ENCODE assay signal across 28 cellular contexts in genomic region chr4:99436976-99437655, GRCh38. TPM values are rescaled to one million over a fixed set of nuclear protein-coding genes. Genes with fewer than 3 reads are reported as not detected.
DNase-seq lines count a peak whose midpoint lies in the region; ATAC-seq and TF ChIP-seq lines count a peak whose summit lies in the region.
"Had no signal": no experiment of that assay in that cellular context is flagged by ENCODE, and none has a peak within 500 bp of the region (broad histone marks: within the 10 kb centered on the region; RNA-seq: fewer than 3 reads in every experiment).

No MANE protein-coding gene starts in this region.

- ATAC-seq in left ventricle myocardium superior: no peak
- no peak for ATAC-seq in GM18873 (IDR thresholded peaks at IDR 0.05; ENCODE audit: low FRiP score, unreplicated experiment)
- ATAC-seq in HG02798 (IDR thresholded peaks at IDR 0.05; ENCODE audit: poor library complexity, unreplicated experiment): no peak
- ATAC-seq: activated naive CD4-positive, alpha-beta T cell treated with anti-CD3 and anti-CD28 coated beads, Interleukin-2, amount 50 U/mL, for 72 hours; gastrocnemius medialis had no signal

- no peaks in the 10 kb centered on the region for H3K4me1 Mint-ChIP-seq in endothelial cell (ENCODE audit: unreplicated experiment)

- TF ChIP-seq EP300 in stomach (IDR thresholded peaks at IDR 0.05): no peak

- no peak for DNase-seq in SK-N-MC (ENCODE audit: low read depth, low spot score)
- DNase-seq in fibroblast of gingiva (ENCODE audit: low read depth): peak; percentile 89
- no peak for DNase-seq in stomach
- DNase-seq in left ventricle myocardium superior: no peak
- no peak for DNase-seq in endothelial cell (ENCODE audit: low spot score)
- DNase-seq: activated CD4-positive, alpha-beta T cell treated with anti-CD3 and anti-CD28 coated beads for 4 hours; amygdala; gastrocnemius medialis; Kasumi-1; kidney glomerular epithelial cell; mesendoderm; NCI-H2081 treated with DMSO at 0.1 percent for 48 hours; NCI-H748 treated with DMSO at 0.1 percent for 48 hours; Peyer's patch; SHP77 treated with DMSO at 0.1 percent for 48 hours; sigmoid colon; stimulated activated CD4-positive, alpha-beta T cell treated with anti-CD3 and anti-CD28 coated beads, Interleukin-4, amount 100 ng/mL, for 1 hour; transverse colon; WERI-Rb-1 had no signal

- H3K9me3 Mint-ChIP-seq in endothelial cell (ENCODE audit: unreplicated experiment): no peaks in the 10 kb centered on the region
- H3K9me3 Mint-ChIP-seq: activated naive CD4-positive, alpha-beta T cell treated with anti-CD3 and anti-CD28 coated beads, Interleukin-2, amount 50 U/mL, for 72 hours; activated T-helper 2 cell treated with anti-CD3 and anti-CD28 coated beads, Interferon-gamma antibody, Interleukin-2, Interleukin-4, amounts not matched to agents 10 μg/mL and 5 μg/mL and 100 μg/mL, durations not matched to agents 14 hours and 24 hours and 36 hours had no signal

- no peak for TF ChIP-seq CTCF in liver (IDR thresholded peaks at IDR 0.05; ENCODE audit: low read depth, low read length, missing input control)
- no peak for TF ChIP-seq CTCF in stomach (IDR thresholded peaks at IDR 0.05)
- no peak for TF ChIP-seq CTCF in endothelial cell (IDR thresholded peaks at IDR 0.05; ENCODE audit: unreplicated experiment)

- no peaks in the 10 kb centered on the region for H3K36me3 ChIP-seq in SK-N-MC (ENCODE audit: insufficient read depth, low read length)
- no peaks in the 10 kb centered on the region for H3K36me3 ChIP-seq in liver (ENCODE audit: control insufficient read depth in 4 of 4, insufficient read depth in 3 of 4, low read depth in 1 of 4, low read length in 3 of 4)
- H3K36me3 ChIP-seq in stomach: no peaks in the 10 kb centered on the region
- H3K36me3 ChIP-seq: BLaER1 treated with 17β-estradiol and CSF1 and Interleukin-3, amounts not matched to agents 10 nM and 100 nM; gastrocnemius medialis; HAP-1; neutrophil; Peyer's patch; sigmoid colon; transverse colon; WERI-Rb-1 had no signal

- H3K27ac ChIP-seq in SK-N-MC (peak overlapping the region; percentile 88), liver (ENCODE audit: low read depth in 1 of 2, low read length in 2 of 2) (no peak overlapping the region), stomach (peak overlapping the region in 4 of 5 donors; percentile 2 to 51 (median 46))
- H3K27ac ChIP-seq: BLaER1 treated with 17β-estradiol and CSF1 and Interleukin-3, amounts not matched to agents 10 nM and 100 nM; gastrocnemius medialis; neutrophil; Peyer's patch; transverse colon; WERI-Rb-1 had no signal

- 89% methylated on average over 3 of the region's 3 CpGs for WGBS in liver
- WGBS in stomach, 5 donors: 77 to 84% (median 82%) methylated on average over 3 of the region's 3 CpGs

- no peaks in the 10 kb centered on the region for H3K27me3 Mint-ChIP-seq in endothelial cell (ENCODE audit: unreplicated experiment)

- H3K36me3 Mint-ChIP-seq in endothelial cell (ENCODE audit: low read depth, unreplicated experiment): no peaks in the 10 kb centered on the region
- H3K36me3 Mint-ChIP-seq: activated naive CD4-positive, alpha-beta T cell treated with anti-CD3 and anti-CD28 coated beads, Interleukin-2, amount 50 U/mL, for 72 hours had no signal

- H3K9ac ChIP-seq in SK-N-MC (ENCODE audit: insufficient read length): no peak overlapping the region
- H3K9ac ChIP-seq in liver (ENCODE audit: low read depth in 1 of 2, low read length in 2 of 2): no peak overlapping the region
- H3K9ac ChIP-seq: BLaER1 treated with 17β-estradiol and CSF1 and Interleukin-3, amounts not matched to agents 10 nM and 100 nM had no signal

- H3K4me3 ChIP-seq in SK-N-MC (peak overlapping the region; percentile 65), liver (ENCODE audit: low read depth in 1 of 3, low read length in 3 of 3) (no peak overlapping the region), stomach (no peak overlapping the region)
- H3K4me3 ChIP-seq: BLaER1 treated with 17β-estradiol and CSF1 and Interleukin-3, amounts not matched to agents 10 nM and 100 nM; gastrocnemius medialis; HAP-1; Peyer's patch; sigmoid colon; transverse colon had no signal

- H3K27ac Mint-ChIP-seq in endothelial cell (ENCODE audit: unreplicated experiment): no peak overlapping the region
- H3K27ac Mint-ChIP-seq: activated naive CD4-positive, alpha-beta T cell treated with anti-CD3 and anti-CD28 coated beads, Interleukin-2, amount 50 U/mL, for 72 hours; activated T-helper 2 cell treated with anti-CD3 and anti-CD28 coated beads, Interferon-gamma antibody, Interleukin-2, Interleukin-4, amounts not matched to agents 10 μg/mL and 5 μg/mL and 100 μg/mL, durations not matched to agents 14 hours and 24 hours and 36 hours had no signal

- intact Hi-C loops in stomach (cut with DNase I; ENCODE audit: low total_unique reads) (no loop called here), left ventricle myocardium superior (cut with micrococcal nuclease) (no loop called here)

- no peaks in the 10 kb centered on the region for H3K9me3 ChIP-seq in SK-N-MC (ENCODE audit: low read depth, low read length)
- no peaks in the 10 kb centered on the region for H3K9me3 ChIP-seq in liver (ENCODE audit: control insufficient read depth in 4 of 4, low read length in 3 of 4)
- H3K9me3 ChIP-seq in stomach: no peaks in the 10 kb centered on the region
- H3K9me3 ChIP-seq: BLaER1 treated with 17β-estradiol and CSF1 and Interleukin-3, amounts not matched to agents 10 nM and 100 nM; gastrocnemius medialis; HAP-1; neutrophil; Peyer's patch; sigmoid colon; transverse colon had no signal

- no peak for TF ChIP-seq POLR2A in stomach (IDR thresholded peaks at IDR 0.05)

- no peaks in the 10 kb centered on the region for H3K27me3 ChIP-seq in liver (ENCODE audit: control insufficient read depth in 4 of 4, insufficient read depth in 4 of 4, low read length in 3 of 4)
- H3K27me3 ChIP-seq in stomach: no peaks in the 10 kb centered on the region
- H3K27me3 ChIP-seq: BLaER1 treated with 17β-estradiol and CSF1 and Interleukin-3, amounts not matched to agents 10 nM and 100 nM; gastrocnemius medialis; neutrophil; Peyer's patch; sigmoid colon; transverse colon had no signal

- H3K4me3 Mint-ChIP-seq in endothelial cell (ENCODE audit: unreplicated experiment): no peak overlapping the region

- TF ChIP-seq RAD21 in liver (IDR thresholded peaks at IDR 0.05): no peak

- H3K4me1 ChIP-seq in liver (ENCODE audit: control insufficient read depth in 4 of 4, insufficient read depth in 4 of 4, low read length in 3 of 4): peaks cover 0 to 5% (median 0%) of the 10 kb centered on the region in 4 donors
- peaks cover 3 to 24% (median 11%) of the 10 kb centered on the region in 4 donors for H3K4me1 ChIP-seq in stomach
- H3K4me1 ChIP-seq: BLaER1 treated with 17β-estradiol and CSF1 and Interleukin-3, amounts not matched to agents 10 nM and 100 nM; gastrocnemius medialis; HAP-1; Peyer's patch; sigmoid colon had no signal

TF ChIP-seq in liver, 16 proteins besides CTCF, POLR2A, EP300 and RAD21:
- peak; percentile 4 to 13 for TF ChIP-seq RXRA (IDR thresholded peaks at IDR 0.05)
- TF ChIP-seq TAF1 (conservative IDR thresholded peaks at IDR 0.05): no peak
- no peak for TF ChIP-seq HNF4A (conservative IDR thresholded peaks at IDR 0.05)

RNA-seq across cellular contexts. Expression of gene ADH7, which starts 2.0 kb away (rescaled TPM):
- total RNA-seq in liver (under 1 TPM in 1 of 2 donors, not detected in 1; under 0.01 TPM), stomach (10 to 100 TPM in 1 of 5 donors, 1 to 10 TPM in 3, not detected in 1; 1.3 to 20.6 (median 4.4) TPM), left ventricle myocardium superior (not detected), endothelial cell (ENCODE audit: unreplicated experiment) (not detected)
- polyA plus RNA-seq in liver (not detected), stomach (10 to 100 TPM in 2 of 3 donors, 1 to 10 TPM in 1; 1.2 to 84.2 (median 62.2) TPM)
- total RNA-seq: activated naive CD4-positive, alpha-beta T cell treated with anti-CD3 and anti-CD28 coated beads, Interleukin-2, amount 50 U/mL, for 72 hours; activated T-helper 2 cell treated with anti-CD3 and anti-CD28 coated beads, Interferon-gamma antibody, Interleukin-2, Interleukin-4, amounts not matched to agents 10 μg/mL and 5 μg/mL and 100 μg/mL, durations not matched to agents 14 hours and 24 hours and 36 hours; gastrocnemius medialis; Peyer's patch; posterior vena cava; sigmoid colon; transverse colon had no signal

Comparison
In these comparisons a context has a peak if more than half of its experiments do, and no peak if none do; other contexts are left out.
1. H3K27ac ChIP-seq: peak in SK-N-MC (single experiment) and stomach (4 of 5); none in liver (0 of 2).